ENCODE assay signal across 31 cellular contexts in genomic region chr12:40993158-40993557, GRCh38.
"Had no signal": no experiment of that assay in that cellular context is flagged by ENCODE, and none has a peak within 500 bp of the region (broad histone marks: within the 10 kb centered on the region; RNA-seq: fewer than 3 reads in every experiment).

No MANE protein-coding gene starts in this region.

- ATAC-seq: activated CD4-positive, alpha-beta T cell treated with anti-CD3 and anti-CD28 coated beads for 36 hours; activated CD8-positive, alpha-beta memory T cell treated with anti-CD3 and anti-CD28 coated beads, Interleukin-2, amount 10 ng/mL, durations not matched to agents 7 days and 5 days; activated CD8-positive, alpha-beta T cell treated with anti-CD3 and anti-CD28 coated beads, Interleukin-2, amount 10 ng/mL, durations not matched to agents 7 days and 5 days; activated naive CD8-positive, alpha-beta T cell treated with anti-CD3 and anti-CD28 coated beads, Interleukin-2, amount 50 U/mL, for 24 hours; effector memory CD8-positive, alpha-beta T cell; gastrocnemius medialis; heart left ventricle; T-helper 17 cell had no signal

- H3K36me3 ChIP-seq: brain microvascular endothelial cell, esophagus squamous epithelium, gastrocnemius medialis, heart left ventricle had no signal

- DNase-seq: activated CD4-positive, alpha-beta memory T cell treated with anti-CD3 and anti-CD28 coated beads for 36 hours; activated CD4-positive, alpha-beta T cell treated with anti-CD3 and anti-CD28 coated beads for 36 hours; activated CD4-positive, alpha-beta T cell treated with anti-CD3 and anti-CD28 coated beads, Interleukin-2, amount 10 ng/mL, durations not matched to agents 24 days and 14 days; activated CD4-positive, CD25-positive, alpha-beta regulatory T cell; activated CD4-positive, CD25-positive, alpha-beta regulatory T cell treated with anti-CD3 and anti-CD28 coated beads, Interleukin-2, amount 50 U/mL, for 72 hours; activated CD8-positive, alpha-beta memory T cell treated with anti-CD3 and anti-CD28 coated beads, Interleukin-2, amount 10 ng/mL, durations not matched to agents 7 days and 5 days; activated CD8-positive, alpha-beta memory T cell treated with anti-CD3 and anti-CD28 coated beads, Interleukin-2, amount 50 U/mL, for 4 hours; activated CD8-positive, alpha-beta T cell treated with anti-CD3 and anti-CD28 coated beads, Interleukin-2, amount 10 ng/mL, durations not matched to agents 7 days and 5 days; activated effector memory CD4-positive, alpha-beta T cell treated with anti-CD3 and anti-CD28 coated beads, Interleukin-2, amount 50 U/mL, for 16 hours; activated naive CD4-positive, alpha-beta T cell treated with anti-CD3 and anti-CD28 coated beads for 36 hours; activated naive CD8-positive, alpha-beta T cell treated with anti-CD3 and anti-CD28 coated beads for 36 hours; activated naive CD8-positive, alpha-beta T cell treated with anti-CD3 and anti-CD28 coated beads, Interleukin-2, amount 50 U/mL, for 24 hours; activated T-cell treated with anti-CD3 and anti-CD28 coated beads, Interleukin-2, amount 50 U/mL, for 1 hour; activated T-cell treated with anti-CD3 and anti-CD28 coated beads, Interleukin-2, amount 50 U/mL, for 48 hours; anterior cingulate cortex; brain microvascular endothelial cell; caudate nucleus; cortex of kidney; dermis blood vessel endothelial cell; effector CD4-positive, alpha-beta T cell; effector memory CD8-positive, alpha-beta T cell; esophagus squamous epithelium; gastrocnemius medialis; glutamatergic neuron; heart left ventricle; T-helper 1 cell; T-helper 17 cell; T1000 had no signal

- H3K4me1 ChIP-seq: gastrocnemius medialis, heart left ventricle had no signal

- H3K9me3 ChIP-seq: esophagus squamous epithelium, gastrocnemius medialis, heart left ventricle had no signal

- H3K4me3 ChIP-seq: esophagus squamous epithelium, gastrocnemius medialis, heart left ventricle had no signal

- H3K27ac ChIP-seq: brain microvascular endothelial cell, epithelial cell of prostate, esophagus squamous epithelium, gastrocnemius medialis, heart left ventricle had no signal

- H3K27me3 ChIP-seq: brain microvascular endothelial cell, esophagus squamous epithelium, gastrocnemius medialis, heart left ventricle had no signal

- FAIRE-seq: astrocyte, colon had no signal
